Comparison of ENCODE assay signal across 16 cellular contexts in genomic region chr17:44757918-44758413, GRCh38. TPM values are rescaled to one million over a fixed set of nuclear protein-coding genes. Genes with fewer than 3 reads are reported as not detected.
DNase-seq lines count a peak whose midpoint lies in the region; ATAC-seq, FAIRE-seq and TF ChIP-seq lines count a peak whose summit lies in the region.
"Had no signal": no experiment of that assay in that cellular context is flagged by ENCODE, and none has a peak within 500 bp of the region (broad histone marks: within the 10 kb centered on the region; RNA-seq: fewer than 3 reads in every experiment).

No MANE protein-coding gene starts in this region.

- POLR2A ChIA-PET in HEK293 (lab: Yijun Ruan, JAX), result interaction anchor here (0.7 kb wide), 1 partner anchor 17 kb away, joined by 3 read pairs; no protein-coding TSS in a partner anchor
- POLR2A ChIA-PET in H1 (lab: Charles Lee; ENCODE audit: partially characterized antibody), result interaction anchor here (0.6 to 5.1 kb wide), 2 partner anchors 10 to 117 kb away, joined by 3 to 17 read pairs; no protein-coding TSS in a partner anchor

- no peak overlapping the region for H2BK120ac ChIP-seq in H1 (replicated peaks; ENCODE audit: low read depth, low read length)

- H3K4me3 Mint-ChIP-seq in CD14-positive monocyte (peak overlapping the region; percentile 27 to 37), nephron (peak overlapping the region; percentile 78 to 84 (median 83))
- H3K4me3 Mint-ChIP-seq: activated naive CD4-positive, alpha-beta T cell treated with anti-CD3 and anti-CD28 coated beads for 36 hours had no signal

- no peak overlapping the region for H4K5ac ChIP-seq in H1 (ENCODE audit: insufficient read length, low read depth, low read length)

- FAIRE-seq in H1 (lab: Jason Lieb, UNC) (no peak), HTR-8/SVneo (lab: Jason Lieb, UNC) (no peak)

- H3K9me3 ChIP-seq in HEK293 (ENCODE audit: control insufficient read depth, insufficient read depth, low read depth, low read length) (no peaks in the 10 kb centered on the region), H1 (ENCODE audit: insufficient read depth in 2 of 2, low read depth in 1 of 2, low read length in 1 of 2) (no peaks in the 10 kb centered on the region), body of pancreas (no peaks in the 10 kb centered on the region)
- H3K9me3 ChIP-seq: esophagus squamous epithelium, right lobe of liver had no signal

- H4K91ac ChIP-seq in H1 (replicated peaks; ENCODE audit: insufficient read length, low read length), result no peak overlapping the region

- TF ChIP-seq POLR2A in H1 (IDR thresholded peaks at IDR 0.05; ENCODE audit: control extremely low read depth in 1 of 2, low read depth in 2 of 2, low read length in 2 of 2), result no peak
- no peak for TF ChIP-seq POLR2A in body of pancreas (IDR thresholded peaks at IDR 0.05)

- peaks cover 0 to 9% (median 0%) of the 10 kb centered on the region in 7 donors for H3K9me3 Mint-ChIP-seq in CD14-positive monocyte
- no peaks in the 10 kb centered on the region for H3K9me3 Mint-ChIP-seq in nephron
- H3K9me3 Mint-ChIP-seq: activated naive CD4-positive, alpha-beta T cell treated with anti-CD3 and anti-CD28 coated beads for 36 hours had no signal

- no peaks in the 10 kb centered on the region for H3K79me1 ChIP-seq in H1 (ENCODE audit: low read depth, low read length)

- ATAC-seq in body of pancreas, result no peak

- peak overlapping the region; percentile 56 to 79 for H3K4me2 ChIP-seq in H1 (ENCODE audit: insufficient read depth in 1 of 2, low read depth in 2 of 2, low read length in 2 of 2)

- peaks cover 2% of the 10 kb centered on the region for H3K4me1 Mint-ChIP-seq in CD14-positive monocyte
- no peaks in the 10 kb centered on the region for H3K4me1 Mint-ChIP-seq in nephron

- H3K56ac ChIP-seq in H1 (replicated peaks; ENCODE audit: insufficient read length, low read depth, low read length), result no peak overlapping the region

- DNase-seq in CD14-positive monocyte (ENCODE audit: low spot score), result no peak
- DNase-seq in H1 (ENCODE audit: low read depth in 1 of 2, low spot score in 2 of 2), result no peak
- DNase-seq in NAMALWA (ENCODE audit: low spot score), result no peak
- DNase-seq in body of pancreas, result no peak
- no peak for DNase-seq in stimulated activated CD4-positive, alpha-beta T cell treated with anti-CD3 and anti-CD28 coated beads, Interleukin-4, amount 100 ng/mL, for 24 hours
- no peak for DNase-seq in HTR-8/SVneo (ENCODE audit: insufficient read length, low spot score)
- DNase-seq: activated CD4-positive, alpha-beta T cell treated with anti-CD3 and anti-CD28 coated beads, Interleukin-2, amount 50 U/mL, for 4 hours; activated naive CD4-positive, alpha-beta T cell treated with anti-CD3 and anti-CD28 coated beads for 36 hours; esophagus squamous epithelium; KG1; NCI-H1436; NCI-H510A; right lobe of liver had no signal

- TF ChIP-seq CTCF in CD14-positive monocyte (IDR thresholded peaks at IDR 0.05) (no peak), HEK293 (tag by site-specific recombination; IDR thresholded peaks at IDR 0.05) (no peak), H1 (IDR thresholded peaks at IDR 0.05; ENCODE audit: control extremely low read depth in 1 of 3, insufficient read depth in 1 of 3, low read depth in 1 of 3, low read length in 3 of 3) (no peak), nephron (IDR thresholded peaks at IDR 0.05; ENCODE audit: unreplicated experiment in 3 of 3) (no peak), body of pancreas (IDR thresholded peaks at IDR 0.05) (no peak)

- H3K23ac ChIP-seq in H1 (ENCODE audit: insufficient read length), result no peak overlapping the region

- no peaks in the 10 kb centered on the region for H3K79me2 ChIP-seq in H1 (ENCODE audit: control insufficient read depth in 1 of 2, insufficient read depth in 2 of 2, low read length in 2 of 2)

- H3K36me3 ChIP-seq in HEK293 (ENCODE audit: control insufficient read depth in 2 of 2, insufficient read depth in 1 of 2, low read length in 2 of 2) (no peaks in the 10 kb centered on the region), H1 (ENCODE audit: control insufficient read depth in 2 of 4, insufficient read depth in 4 of 4, low read length in 3 of 4) (no peaks in the 10 kb centered on the region), body of pancreas (replicated peaks in 1 of 2; ENCODE audit: insufficient read depth in 1 of 2, low read depth in 2 of 2) (no peaks in the 10 kb centered on the region)
- H3K36me3 ChIP-seq: esophagus squamous epithelium, right lobe of liver had no signal

- 0 out of 2 replicates have a peak overlapping the region, but pooled peaks have one; percentile 17 for H2BK12ac ChIP-seq in H1 (ENCODE audit: low read depth, low read length)

- CTCF ChIA-PET in HEK293 (lab: Yijun Ruan, JAX), result interaction anchor here (0.9 kb wide), 1 partner anchor 20 kb away, joined by 3 read pairs; no protein-coding TSS in a partner anchor
- CTCF ChIA-PET in H1 (lab: Charles Lee; ENCODE audit: partially characterized antibody), result interaction anchor here (2.5 kb wide), 1 partner anchor 11 kb away, joined by 9 read pairs; no protein-coding TSS in a partner anchor

- H2BK5ac ChIP-seq in H1 (ENCODE audit: low read depth, low read length), result no peak overlapping the region

- peaks cover 41 to 51% (median 43%) of the 10 kb centered on the region in 3 donors for H3K27me3 Mint-ChIP-seq in CD14-positive monocyte (ENCODE audit: low read depth in 3 of 3)
- peaks cover 32% of the 10 kb centered on the region for H3K27me3 Mint-ChIP-seq in nephron (ENCODE audit: low read depth)

- 35% methylated on average over 5 of the region's 5 CpGs; no CpG with 5 or more reads in 1 of the 2 experiments for WGBS in H1 (ENCODE audit: extremely low coverage in 1 of 2, insufficient coverage in 1 of 2, insufficient read length in 1 of 2, insufficient replicate concordance in 2 of 2, low coverage in 1 of 2, low lambda C conversion rate in 2 of 2, missing lambda C conversion rate in 1 of 2), 2 experiments
- WGBS in body of pancreas, 2 donors, result 27 to 39% methylated on average over 4 to 5 of the region's 5 CpGs

- no peak for TF ChIP-seq EP300 in H1 (IDR thresholded peaks at IDR 0.05; ENCODE audit: borderline replicate concordance in 1 of 2, low read depth in 2 of 2, low read length in 2 of 2)

- TF ChIP-seq RAD21 in H1 (IDR thresholded peaks at IDR 0.05 in 1 of 2, conservative IDR thresholded peaks at IDR 0.05 in 1 of 2; ENCODE audit: low read depth in 2 of 2, low read length in 2 of 2), result no peak

- no peak overlapping the region for H2AK5ac ChIP-seq in H1 (ENCODE audit: low read depth, low read length)

- intact Hi-C loops in CD14-positive monocyte (cut with micrococcal nuclease) (no loop called here), body of pancreas (cut with DNase I) (no loop called here)

- no peak overlapping the region for H3K14ac ChIP-seq in H1 (ENCODE audit: insufficient read length)

- H3K36me3 Mint-ChIP-seq in CD14-positive monocyte, result no peaks in the 10 kb centered on the region
- H3K36me3 Mint-ChIP-seq in nephron (ENCODE audit: low read depth), result no peaks in the 10 kb centered on the region

- no peak overlapping the region for H3K4me3 ChIP-seq in HEK293 (ENCODE audit: low read depth, low read length)
- H3K4me3 ChIP-seq in H1 (ENCODE audit: extremely low read depth in 1 of 4, insufficient read depth in 2 of 4, low read depth in 3 of 4, low read length in 4 of 4), result peak overlapping the region in 3 of 4 experiments; percentile 29 to 68 (median 32); a peak in 2 of 8 replicates
- H3K4me3 ChIP-seq in body of pancreas, result no peak overlapping the region

- no peak overlapping the region for H2BK20ac ChIP-seq in H1 (ENCODE audit: low read length)

- peaks cover 3% of the 10 kb centered on the region for H3K4me1 ChIP-seq in HEK293 (ENCODE audit: control insufficient read depth, insufficient read depth, low read length)
- H3K4me1 ChIP-seq in H1 (replicated peaks in 1 of 4; ENCODE audit: control insufficient read depth in 3 of 4, insufficient read depth in 4 of 4, low read length in 3 of 4), result peaks cover 0 to 7% (median 2%) of the 10 kb centered on the region in 4 experiments; a peak in 4 of 7 replicates
- peaks cover 12% of the 10 kb centered on the region for H3K4me1 ChIP-seq in body of pancreas

- no peak overlapping the region for H3K18ac ChIP-seq in H1 (ENCODE audit: extremely low read depth, low read length)

- H2BK15ac ChIP-seq in H1 (ENCODE audit: low read length), result no peak overlapping the region

- no peak overlapping the region for H4K8ac ChIP-seq in H1 (ENCODE audit: extremely low read depth, insufficient read depth, low read length)

- H3K27ac Mint-ChIP-seq in CD14-positive monocyte (peak overlapping the region in 1 of 7 donors; percentile 67), nephron (peak overlapping the region in 1 of 3 experiments; percentile 55)
- H3K27ac Mint-ChIP-seq: activated naive CD4-positive, alpha-beta T cell treated with anti-CD3 and anti-CD28 coated beads for 36 hours had no signal

- H3K4ac ChIP-seq in H1 (replicated peaks; ENCODE audit: insufficient read length, low read depth, low read length), result no peak overlapping the region

- H4K20me1 ChIP-seq in H1 (replicated peaks in 1 of 2; ENCODE audit: control insufficient read depth in 1 of 2, insufficient read depth in 2 of 2, low read length in 2 of 2), result no peaks in the 10 kb centered on the region

- peaks cover 25 to 40% (median 35%) of the 10 kb centered on the region in 4 experiments for H3K27me3 ChIP-seq in H1 (replicated peaks in 1 of 4; ENCODE audit: control insufficient read depth in 3 of 4, extremely low read depth in 1 of 4, insufficient read depth in 3 of 4, low read length in 3 of 4)
- H3K27me3 ChIP-seq in body of pancreas, result peaks cover 0 to 19% of the 10 kb centered on the region in 2 donors

- no peak overlapping the region for H3K9ac ChIP-seq in H1 (replicated peaks in 1 of 4; ENCODE audit: extremely low read depth in 1 of 4, low read depth in 3 of 4, low read length in 3 of 4)

- H3K27ac ChIP-seq in HEK293 (ENCODE audit: extremely low read depth, low read depth, low read length), result no peak overlapping the region
- H3K27ac ChIP-seq in H1 (ENCODE audit: low read depth, low read length), result no peak overlapping the region
- H3K27ac ChIP-seq in body of pancreas, result no peak overlapping the region
- H3K27ac ChIP-seq: C4-2B, esophagus squamous epithelium, right lobe of liver had no signal

- H2AFZ ChIP-seq in H1 (ENCODE audit: low read length), result no peak overlapping the region; the same call in 1 of the 2 replicates

- peaks cover 8% of the 10 kb centered on the region; the same call in 1 of the 2 replicates for H3K23me2 ChIP-seq in H1 (ENCODE audit: low read depth, low read length)

RNA-seq across cellular contexts. Expression of gene ADAM11, which starts 0.8 kb away (rescaled TPM):
- polyA plus RNA-seq in CD14-positive monocyte (not detected), H1 (2011; rRNA removed) (2.3 and 2.7 TPM in 2 replicates)
- 2.8 and 2.9 TPM in 2 replicates for total RNA-seq in H1 (2021; fragmentation: NEBNext Ultra II Directional; extraction: Animal tissue kit (Norgen Biotek cat#: 25700))
- 2.4 TPM for polyA plus RNA-seq in H1 (2011; cell fraction: cytosol; rRNA removed)
- 21.8 TPM for polyA plus RNA-seq in H1 (2011; cell fraction: nucleus; rRNA removed)
- 3.5 to 5.7 TPM (median 4.1 TPM) in 4 replicates for polyA plus RNA-seq in H1 (2012, experiment 1 of 2)
- polyA plus RNA-seq in H1 (2012, experiment 2 of 2), result 2.1 TPM
- polyA plus RNA-seq in H1 (2013, experiment 1 of 2), result 1.1 TPM
- polyA plus RNA-seq in H1 (2013, experiment 2 of 2), result 0.92 TPM
- 1.6 and 1.8 TPM in 2 replicates for polyA minus RNA-seq in H1 (2011; rRNA and poly(A)+ RNA removed)
- polyA minus RNA-seq in H1 (2011; cell fraction: cytosol; rRNA and poly(A)+ RNA removed), result 2.6 TPM
- 3.7 TPM for polyA minus RNA-seq in H1 (2011; cell fraction: nucleus; rRNA and poly(A)+ RNA removed)
- total RNA-seq in body of pancreas, result under 1 TPM; under 0.01 TPM

RNA-seq across cellular contexts. Expression of gene DBF4B, which starts 49.5 kb away (rescaled TPM):
- polyA plus RNA-seq in CD14-positive monocyte (under 1 TPM; 0.23 to 0.34 TPM), H1 (2011; rRNA removed) (20.2 and 27.6 TPM in 2 replicates)
- total RNA-seq in H1 (2021; fragmentation: NEBNext Ultra II Directional; extraction: Animal tissue kit (Norgen Biotek cat#: 25700)), result 26.9 and 29.1 TPM in 2 replicates
- 22.9 TPM for polyA plus RNA-seq in H1 (2011; cell fraction: cytosol; rRNA removed)
- polyA plus RNA-seq in H1 (2011; cell fraction: nucleus; rRNA removed), result 49.0 TPM
- polyA plus RNA-seq in H1 (2012, experiment 1 of 2), result 22.7 to 25.1 TPM (median 24.1 TPM) in 4 replicates
- 18.2 TPM for polyA plus RNA-seq in H1 (2012, experiment 2 of 2)
- 16.0 TPM for polyA plus RNA-seq in H1 (2013, experiment 1 of 2)
- polyA plus RNA-seq in H1 (2013, experiment 2 of 2), result 14.8 TPM
- 16.4 and 19.4 TPM in 2 replicates for polyA minus RNA-seq in H1 (2011; rRNA and poly(A)+ RNA removed)
- 12.1 TPM for polyA minus RNA-seq in H1 (2011; cell fraction: cytosol; rRNA and poly(A)+ RNA removed)
- polyA minus RNA-seq in H1 (2011; cell fraction: nucleus; rRNA and poly(A)+ RNA removed), result 18.0 TPM
- total RNA-seq in body of pancreas, result 1 to 10 TPM; 2.0 to 3.4 TPM

Comparison
In these comparisons a context has a peak if more than half of its experiments do, and no peak if none do; other contexts are left out.
1. H3K4me3 ChIP-seq: peak in H1 (3 of 4); none in HEK293 (single experiment) and body of pancreas (0 of 2).